Comparison of ENCODE assay signal across 21 cellular contexts in the genomic region with DNA sequence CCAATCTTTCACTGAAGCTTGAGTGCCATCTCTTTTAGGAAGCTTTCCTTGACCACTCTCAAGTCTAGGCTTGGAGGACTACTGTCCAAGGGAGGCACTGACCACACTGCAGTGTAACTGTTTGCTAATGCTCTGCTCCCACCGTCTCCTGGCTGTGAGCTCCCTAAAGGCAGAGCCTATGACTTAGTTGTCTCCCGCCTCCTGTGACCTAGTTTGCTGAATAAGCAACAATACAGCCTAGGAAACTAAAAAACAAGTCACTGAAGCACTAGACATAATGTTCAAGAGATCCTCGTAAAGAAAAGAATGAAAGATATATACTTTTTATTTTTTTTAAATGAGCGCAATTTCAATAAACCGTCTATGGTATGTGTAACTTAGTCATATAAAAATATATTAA. TPM values are rescaled to one million over a fixed set of nuclear protein-coding genes. Genes with fewer than 3 reads are reported as not detected.
DNase-seq lines count a peak whose midpoint lies in the region; ATAC-seq, FAIRE-seq and TF ChIP-seq lines count a peak whose summit lies in the region.
"Had no signal": no experiment of that assay in that cellular context is flagged by ENCODE, and none has a peak within 500 bp of the region (broad histone marks: within the 10 kb centered on the region; RNA-seq: fewer than 3 reads in every experiment).

No MANE protein-coding gene starts in this region.

- H3K9me3 ChIP-seq in A549 (no peaks in the 10 kb centered on the region), WERI-Rb-1 (ENCODE audit: severe bottlenecking) (no peaks in the 10 kb centered on the region)
- H3K9me3 ChIP-seq: BE2C had no signal

- no peak for TF ChIP-seq POLR2A in A549 (IDR thresholded peaks at IDR 0.05; ENCODE audit: low read length)

- no peak for FAIRE-seq in A549 (lab: Jason Lieb, UNC)
- FAIRE-seq: D721Med, G401.6, GM12892, HTR-8/SVneo had no signal

- H3K4me3 ChIP-seq in A549 (no peak overlapping the region), GM23338 (no peak overlapping the region), WERI-Rb-1 (ENCODE audit: low read depth, low read length) (no peak overlapping the region)

- no peaks in the 10 kb centered on the region for H3K36me3 ChIP-seq in GM23338 (ENCODE audit: insufficient read depth)
- no peaks in the 10 kb centered on the region for H3K36me3 ChIP-seq in WERI-Rb-1
- H3K36me3 ChIP-seq: BE2C had no signal

- H3K4me1 ChIP-seq in A549 (no peaks in the 10 kb centered on the region), GM23338 (ENCODE audit: insufficient read depth) (peaks cover 20% of the 10 kb centered on the region)
- H3K4me1 ChIP-seq: BE2C had no signal

- H3K9me3 Mint-ChIP-seq in GM23338 (no peaks in the 10 kb centered on the region), nephron progenitor cell (no peaks in the 10 kb centered on the region)
- H3K9me3 Mint-ChIP-seq: CD4-positive, alpha-beta memory T cell; HFFc6 had no signal

- H3K4me2 ChIP-seq in A549 (no peak overlapping the region), GM23338 (no peak overlapping the region)

- H4K20me1 ChIP-seq in GM23338 (replicated peaks; ENCODE audit: insufficient read depth), result no peaks in the 10 kb centered on the region

- H3K27ac ChIP-seq in A549 (no peak overlapping the region), GM23338 (ENCODE audit: low read depth) (no peak overlapping the region), WERI-Rb-1 (no peak overlapping the region)
- H3K27ac ChIP-seq: C4-2B had no signal

- TF ChIP-seq CTCF in A549 (IDR thresholded peaks at IDR 0.05) (no peak), GM23338 (conservative IDR thresholded peaks at IDR 0.05; ENCODE audit: low read depth in 2 of 2) (no peak), nephron progenitor cell (IDR thresholded peaks at IDR 0.05) (no peak), WERI-Rb-1 (IDR thresholded peaks at IDR 0.05; ENCODE audit: low read depth, low read length) (no peak)

- POLR2A ChIA-PET in A549 (lab: Yijun Ruan, JAX), result no interaction called here

- peaks cover 22% of the 10 kb centered on the region for H3K4me1 Mint-ChIP-seq in GM23338
- H3K4me1 Mint-ChIP-seq in nephron progenitor cell, result peaks cover 57% of the 10 kb centered on the region

- H3K27me3 ChIP-seq in GM23338 (ENCODE audit: insufficient read depth) (no peaks in the 10 kb centered on the region), WERI-Rb-1 (ENCODE audit: insufficient read depth, low read depth, severe bottlenecking) (no peaks in the 10 kb centered on the region)
- H3K27me3 ChIP-seq: BE2C had no signal

- TF ChIP-seq EP300 in A549 (IDR thresholded peaks at IDR 0.05), result no peak

- CTCF ChIA-PET in A549 (lab: Yijun Ruan, JAX), result no interaction called here

- H3K36me3 Mint-ChIP-seq in GM23338 (ENCODE audit: low read depth), result no peaks in the 10 kb centered on the region
- no peaks in the 10 kb centered on the region for H3K36me3 Mint-ChIP-seq in nephron progenitor cell (ENCODE audit: low read depth)
- H3K36me3 Mint-ChIP-seq: CD4-positive, alpha-beta memory T cell had no signal

- ATAC-seq in A549 (no peak), GM23338 (peak; percentile 52), left ventricle myocardium superior (no peak), GM21381 (IDR thresholded peaks at IDR 0.05; ENCODE audit: unreplicated experiment) (no peak)

- H3K27ac Mint-ChIP-seq in GM23338 (no peak overlapping the region), nephron progenitor cell (peak overlapping the region; percentile 76)
- H3K27ac Mint-ChIP-seq: CD4-positive, alpha-beta memory T cell; HFFc6 had no signal

- no peak for TF ChIP-seq RAD21 in A549 (conservative IDR thresholded peaks at IDR 0.05 in 1 of 2, IDR thresholded peaks at IDR 0.05 in 1 of 2)

- H3K4me3 Mint-ChIP-seq in GM23338 (no peak overlapping the region), nephron progenitor cell (no peak overlapping the region)
- H3K4me3 Mint-ChIP-seq: CD4-positive, alpha-beta memory T cell; HFFc6 had no signal

- peaks cover 4% of the 10 kb centered on the region for H3K27me3 Mint-ChIP-seq in GM23338 (ENCODE audit: insufficient read depth, low read depth, poor library complexity)
- H3K27me3 Mint-ChIP-seq in nephron progenitor cell (ENCODE audit: low read depth, poor library complexity), result no peaks in the 10 kb centered on the region

- intact Hi-C loops in left ventricle myocardium superior (cut with micrococcal nuclease), result no loop called here

- 78% methylated on average over 5 of the region's 5 CpGs for WGBS in A549 (ENCODE audit: missing lambda C conversion rate)

- no peak overlapping the region for H2AFZ ChIP-seq in GM23338

- no peaks in the 10 kb centered on the region; the same call in 1 of the 2 replicates for H3K9me2 ChIP-seq in GM23338 (ENCODE audit: insufficient read depth)

- DNase-seq in A549 (ENCODE audit: low read depth in 1 of 2, low spot score in 1 of 2) (no peak), GM23338 (ENCODE audit: low spot score) (no peak), globus pallidus (ENCODE audit: low spot score) (peak; percentile 27), nephron progenitor cell (no peak), WERI-Rb-1 (no peak), left ventricle myocardium superior (no peak), NCI-H446 (lab: John Stamatoyannopoulos, UW) (no peak)
- DNase-seq: BE2C; CD4-positive, alpha-beta memory T cell; DMS153; DMS79 treated with DMSO at 0.1 percent for 48 hours; EL; HCEC 1CT; HFFc6 had no signal

- H3F3A ChIP-seq in GM23338 (replicated peaks; ENCODE audit: low read depth), result no peaks in the 10 kb centered on the region

- no peaks in the 10 kb centered on the region for H3K79me2 ChIP-seq in GM23338 (replicated peaks; ENCODE audit: insufficient read depth)

TF ChIP-seq in A549, 52 proteins besides CTCF, POLR2A, EP300 and RAD21:
- peak; percentile 19 for TF ChIP-seq MAFK (IDR thresholded peaks at IDR 0.05; ENCODE audit: partially characterized antibody)
- no peak for TF ChIP-seq EHMT2 (IDR thresholded peaks at IDR 0.05; ENCODE audit: low read depth)
- TF ChIP-seq, protein P1, sequence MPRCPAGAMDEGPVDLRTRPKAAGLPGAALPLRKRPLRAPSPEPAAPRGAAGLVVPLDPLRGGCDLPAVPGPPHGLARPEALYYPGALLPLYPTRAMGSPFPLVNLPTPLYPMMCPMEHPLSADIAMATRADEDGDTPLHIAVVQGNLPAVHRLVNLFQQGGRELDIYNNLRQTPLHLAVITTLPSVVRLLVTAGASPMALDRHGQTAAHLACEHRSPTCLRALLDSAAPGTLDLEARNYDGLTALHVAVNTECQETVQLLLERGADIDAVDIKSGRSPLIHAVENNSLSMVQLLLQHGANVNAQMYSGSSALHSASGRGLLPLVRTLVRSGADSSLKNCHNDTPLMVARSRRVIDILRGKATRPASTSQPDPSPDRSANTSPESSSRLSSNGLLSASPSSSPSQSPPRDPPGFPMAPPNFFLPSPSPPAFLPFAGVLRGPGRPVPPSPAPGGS (IDR thresholded peaks at IDR 0.05), result no peak
- TF ChIP-seq, protein P2, sequence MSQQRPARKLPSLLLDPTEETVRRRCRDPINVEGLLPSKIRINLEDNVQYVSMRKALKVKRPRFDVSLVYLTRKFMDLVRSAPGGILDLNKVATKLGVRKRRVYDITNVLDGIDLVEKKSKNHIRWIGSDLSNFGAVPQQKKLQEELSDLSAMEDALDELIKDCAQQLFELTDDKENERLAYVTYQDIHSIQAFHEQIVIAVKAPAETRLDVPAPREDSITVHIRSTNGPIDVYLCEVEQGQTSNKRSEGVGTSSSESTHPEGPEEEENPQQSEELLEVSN (IDR thresholded peaks at IDR 0.05; ENCODE audit: borderline replicate concordance, low read depth), result no peak
- no peak for TF ChIP-seq ZNF302 (CRISPR knock-in tag; IDR thresholded peaks at IDR 0.05)

TF ChIP-seq in GM23338, 12 proteins besides CTCF, POLR2A, EP300 and RAD21 (continues in another document):
- TF ChIP-seq JUNB (IDR thresholded peaks at IDR 0.05; ENCODE audit: unreplicated experiment) (no peak), CREB1 (CRISPR knock-in tag; IDR thresholded peaks at IDR 0.05; ENCODE audit: low read depth) (no peak), EZH2 (IDR thresholded peaks at IDR 0.05; ENCODE audit: low read depth, unreplicated experiment) (no peak), EZH2phosphoT487 (IDR thresholded peaks at IDR 0.05; ENCODE audit: unreplicated experiment) (no peak), ZNF331 (CRISPR knock-in tag; IDR thresholded peaks at IDR 0.05; ENCODE audit: low read depth) (no peak)

RNA-seq across cellular contexts. Expression of a gene that starts 31.4 kb away (rescaled TPM):
- polyA plus RNA-seq in A549 (2011; rRNA removed), result not detected in 2 replicates
- not detected in 2 replicates for polyA plus RNA-seq in A549 (2012; cell fraction: cytosol; rRNA removed)
- not detected in 2 replicates for polyA plus RNA-seq in A549 (2012; cell fraction: nucleus; rRNA removed)
- not detected in 3 replicates for polyA plus RNA-seq in A549 (2017; fragmentation: RNase III; extraction: RNeasy Plus Mini Kit Qiagen cat#74134 plus additional on column Dnase treatment)
- polyA minus RNA-seq in A549 (2011; rRNA and poly(A)+ RNA removed), result not detected in 2 replicates
- not detected in 2 replicates for total RNA-seq in GM23338 (2014; rRNA removed; shearing (Covaris generic))
- 0.13 and 0.16 TPM in 2 replicates for polyA plus RNA-seq in GM23338 (2016; fragmentation: Nextera tagmentation; extraction: Ambion mirVana)
- total RNA-seq in left ventricle myocardium superior, result not detected
- total RNA-seq: A172; CD4-positive, alpha-beta memory T cell; HFFc6 had no signal
- polyA plus RNA-seq: CD4-positive, alpha-beta memory T cell had no signal
